26 cellular contexts compared by ENCODE assay signal in genomic region chr16:17963185-17963836, GRCh38.
DNase-seq lines count a peak whose midpoint lies in the region; ATAC-seq, FAIRE-seq and TF ChIP-seq lines count a peak whose summit lies in the region.
"Had no signal": no experiment of that assay in that cellular context is flagged by ENCODE, and none has a peak within 500 bp of the region (broad histone marks: within the 10 kb centered on the region; RNA-seq: fewer than 3 reads in every experiment).

No MANE protein-coding gene starts in this region.

- no peaks in the 10 kb centered on the region for H3K36me3 Mint-ChIP-seq in memory B cell
- H3K36me3 Mint-ChIP-seq: brain, CD14-positive monocyte, natural killer cell had no signal

- H3K4me3 ChIP-seq in right lobe of liver: no peak overlapping the region
- H3K4me3 ChIP-seq: ovary, Peyer's patch, SJSA1, vagina had no signal

- DNase-seq in GM12891 (ENCODE audit: insufficient read length, low spot score): no peak
- peak in 1 of 2 donors; percentile 13 for DNase-seq in memory B cell (ENCODE audit: low spot score in 2 of 2)
- DNase-seq in 8988T: no peak
- no peak for DNase-seq in right lobe of liver
- no peak for DNase-seq in NCI-H1930 (lab: John Stamatoyannopoulos, UW)
- DNase-seq in cerebellum (ENCODE audit: low spot score): no peak
- DNase-seq: activated CD4-positive, alpha-beta T cell treated with anti-CD3 and anti-CD28 coated beads, Interleukin-2, amount 50 U/mL, for 1 hour; activated CD8-positive, alpha-beta memory T cell treated with anti-CD3 and anti-CD28 coated beads, Interleukin-2, amount 50 U/mL, for 48 hours; activated naive CD8-positive, alpha-beta T cell treated with anti-CD3 and anti-CD28 coated beads, Interleukin-2, amount 50 U/mL, for 24 hours; left colon; natural killer cell; NCI-H1694 treated with DMSO at 0.1 percent for 48 hours; NCI-H345; NK-92 treated with Interleukin-12 subunit alpha and Interleukin-12 subunit beta, amount 100 ng/mL, for 24 hours; ovary; Peyer's patch; right cardiac atrium had no signal

- H3K9me3 Mint-ChIP-seq in memory B cell: peaks cover 5% of the 10 kb centered on the region
- H3K9me3 Mint-ChIP-seq: activated naive CD8-positive, alpha-beta T cell treated with anti-CD3 and anti-CD28 coated beads, Interleukin-2, amount 50 U/mL, for 24 hours had no signal

- no peak overlapping the region for H3K27ac ChIP-seq in right lobe of liver
- H3K27ac ChIP-seq: ovary, Peyer's patch, SJSA1, vagina had no signal

- H3K9me3 ChIP-seq in right lobe of liver: no peaks in the 10 kb centered on the region
- H3K9me3 ChIP-seq: ovary, Peyer's patch, vagina had no signal

- WGBS in right lobe of liver (ENCODE audit: insufficient coverage, low coverage, low lambda C conversion rate, missing lambda C conversion rate): 57% methylated on average over 12 of the region's 12 CpGs

- H3K4me1 ChIP-seq in right lobe of liver: no peaks in the 10 kb centered on the region
- H3K4me1 ChIP-seq: Peyer's patch, SJSA1 had no signal

- TF ChIP-seq POLR2A in GM12891 (IDR thresholded peaks at IDR 0.05; ENCODE audit: low read depth, low read length) (no peak), right lobe of liver (IDR thresholded peaks at IDR 0.05) (no peak)

- H3K4me1 Mint-ChIP-seq in memory B cell: peaks cover 12% of the 10 kb centered on the region
- H3K4me1 Mint-ChIP-seq: activated naive CD8-positive, alpha-beta T cell treated with anti-CD3 and anti-CD28 coated beads, Interleukin-2, amount 50 U/mL, for 24 hours; CD14-positive monocyte; natural killer cell had no signal

- peak overlapping the region; percentile 18 for H3K4me3 Mint-ChIP-seq in memory B cell
- H3K4me3 Mint-ChIP-seq: activated naive CD8-positive, alpha-beta T cell treated with anti-CD3 and anti-CD28 coated beads, Interleukin-2, amount 50 U/mL, for 24 hours; brain; CD14-positive monocyte; natural killer cell had no signal

- no peaks in the 10 kb centered on the region for H3K27me3 ChIP-seq in right lobe of liver
- H3K27me3 ChIP-seq: ovary, Peyer's patch, SJSA1, vagina had no signal

- no peak for TF ChIP-seq CTCF in right lobe of liver (IDR thresholded peaks at IDR 0.05)

- no peaks in the 10 kb centered on the region for H3K36me3 ChIP-seq in right lobe of liver
- H3K36me3 ChIP-seq: ovary, Peyer's patch, SJSA1, vagina had no signal

- peak; percentile 64 for ATAC-seq in GM19438 (IDR thresholded peaks at IDR 0.05; ENCODE audit: low read depth, unreplicated experiment)
- peak; percentile 82 for ATAC-seq in HG03103 (IDR thresholded peaks at IDR 0.05; ENCODE audit: low read depth, unreplicated experiment)
- ATAC-seq in memory B cell (ENCODE audit: low read depth): peak; percentile 91
- ATAC-seq in right lobe of liver: no peak
- ATAC-seq: activated naive CD8-positive, alpha-beta T cell treated with anti-CD3 and anti-CD28 coated beads, Interleukin-2, amount 50 U/mL, for 24 hours; HCT116; left colon; natural killer cell; right cardiac atrium had no signal

- FAIRE-seq in GM12891 (lab: Jason Lieb, UNC): no peak
- FAIRE-seq: colon, D721Med had no signal

- H3K27me3 Mint-ChIP-seq in memory B cell: peaks cover 4% of the 10 kb centered on the region
- H3K27me3 Mint-ChIP-seq: activated naive CD8-positive, alpha-beta T cell treated with anti-CD3 and anti-CD28 coated beads, Interleukin-2, amount 50 U/mL, for 24 hours had no signal

- H3K27ac Mint-ChIP-seq in memory B cell: peak overlapping the region; percentile 77
- H3K27ac Mint-ChIP-seq: activated naive CD8-positive, alpha-beta T cell treated with anti-CD3 and anti-CD28 coated beads, Interleukin-2, amount 50 U/mL, for 24 hours; brain; CD14-positive monocyte; natural killer cell had no signal

- intact Hi-C loops in right lobe of liver (cut with DNase I): no loop called here

TF ChIP-seq in GM12891, 5 proteins besides CTCF, POLR2A, EP300 and RAD21:
- peak; percentile 92 for TF ChIP-seq SPI1 (IDR thresholded peaks at IDR 0.05; ENCODE audit: low read depth, low read length)
- TF ChIP-seq TAF1 (IDR thresholded peaks at IDR 0.05; ENCODE audit: low read depth, low read length): no peak
- no peak for TF ChIP-seq PAX5 (IDR thresholded peaks at IDR 0.05; ENCODE audit: insufficient read depth, low read length, severe bottlenecking)
- no peak for TF ChIP-seq POU2F2 (IDR thresholded peaks at IDR 0.05; ENCODE audit: low read depth, low read length)
- TF ChIP-seq POLR2AphosphoS5 (IDR thresholded peaks at IDR 0.05; ENCODE audit: low read depth, low read length): no peak

Comparison
In these comparisons a context has a peak if more than half of its experiments do, and no peak if none do; other contexts are left out.
1. ATAC-seq: peak in GM19438 (single experiment), HG03103 (single experiment) and memory B cell (single experiment); none in right lobe of liver (0 of 4).